Comparison of ENCODE assay signal across 17 cellular contexts in genomic region chr14:68510951-68511726, GRCh38.
DNase-seq lines count a peak whose midpoint lies in the region; ATAC-seq and TF ChIP-seq lines count a peak whose summit lies in the region.
"Had no signal": no experiment of that assay in that cellular context is flagged by ENCODE, and none has a peak within 500 bp of the region (broad histone marks: within the 10 kb centered on the region; RNA-seq: fewer than 3 reads in every experiment).

No MANE protein-coding gene starts in this region.

- H4K8ac ChIP-seq in H9 (replicated peaks; ENCODE audit: insufficient read length, low read depth, low read length), result no peak overlapping the region

- no peak overlapping the region for H3K14ac ChIP-seq in H9 (ENCODE audit: insufficient read depth, low read length)

- H2BK15ac ChIP-seq in H9 (ENCODE audit: low read depth, low read length), result no peak overlapping the region

- H3K79me2 ChIP-seq in hepatocyte (no peaks in the 10 kb centered on the region), H9 (ENCODE audit: insufficient read depth, low read length) (no peaks in the 10 kb centered on the region)

- H3T11ph ChIP-seq in H9 (ENCODE audit: low read length), result no peak overlapping the region

- no peak overlapping the region for H3K23ac ChIP-seq in H9 (ENCODE audit: insufficient read length, low read depth, low read length)

- no peak overlapping the region for H3K9ac ChIP-seq in BLaER1
- H3K9ac ChIP-seq in H9 (ENCODE audit: extremely low read depth, insufficient read length, low read length), result no peak overlapping the region

- no peak overlapping the region for H2BK12ac ChIP-seq in H9 (ENCODE audit: insufficient read length, low read depth, low read length)

- DNase-seq in astrocyte of the cerebellum (ENCODE audit: low read depth) (peak; percentile 81), hepatocyte (ENCODE audit: low spot score) (no peak), gastrocnemius medialis (no peak), NCI-H146 treated with DMSO at 0.1 percent for 48 hours (lab: John Stamatoyannopoulos, UW; ENCODE audit: unreplicated experiment) (no peak), T-helper 2 cell (no peak), H9 (no peak)
- DNase-seq: activated effector memory CD4-positive, alpha-beta T cell treated with Interleukin-2 at 50 U/mL for 16 hours; central memory CD4-positive, alpha-beta T cell; GDM1; MV-4-11; NCI-H526 treated with DMSO at 0.1 percent for 48 hours; SIG-M5; upper lobe of right lung had no signal

- TF ChIP-seq CTCF in astrocyte of the cerebellum (IDR thresholded peaks at IDR 0.05; ENCODE audit: low read depth, low read length, missing control alignments), result peak; percentile 17
- TF ChIP-seq CTCF in hepatocyte (IDR thresholded peaks at IDR 0.05; ENCODE audit: poor library complexity), result no peak
- no peak for TF ChIP-seq CTCF in gastrocnemius medialis (IDR thresholded peaks at IDR 0.05 in 4 of 5, conservative IDR thresholded peaks at IDR 0.05 in 1 of 5)
- TF ChIP-seq CTCF in H9 (conservative IDR thresholded peaks at IDR 0.05), result no peak

- H3K27ac ChIP-seq in BLaER1 (peak overlapping the region; percentile 81), hepatocyte (peak overlapping the region; percentile 93), gastrocnemius medialis (peak overlapping the region; percentile 0 to 66 (median 29)), H9 (ENCODE audit: insufficient read length, low read depth, low read length) (no peak overlapping the region)

- H3K56ac ChIP-seq in H9 (ENCODE audit: insufficient read length, low read depth, low read length), result no peak overlapping the region

- in situ Hi-C loops in astrocyte of the cerebellum (cut with HindIII; ENCODE audit: low sequenced_read_pairs) (no loop called here), gastrocnemius medialis (cut with MboI; ENCODE audit: low sequenced_read_pairs in 4 of 4) (loop anchor here in 1 of 4 donors (25.0 kb wide), 1 partner anchor 574 kb away; no protein-coding TSS in a partner anchor)

- H3K79me1 ChIP-seq in H9 (ENCODE audit: insufficient read depth, low read depth, low read length, poor library complexity, severe bottlenecking), result no peaks in the 10 kb centered on the region

- no peak for ATAC-seq in gastrocnemius medialis
- no peak for ATAC-seq in activated CD4-positive, CD25-positive, alpha-beta regulatory T cell treated with anti-CD3 and anti-CD28 coated beads, Interleukin-2, amount 50 U/mL, for 24 hours
- ATAC-seq: upper lobe of right lung had no signal

- no peak overlapping the region for H2AK5ac ChIP-seq in H9 (ENCODE audit: insufficient read length, low read length)

- peaks cover 81% of the 10 kb centered on the region for H3K4me1 ChIP-seq in BLaER1
- H3K4me1 ChIP-seq in hepatocyte (ENCODE audit: insufficient read depth), result peaks cover 63% of the 10 kb centered on the region
- H3K4me1 ChIP-seq in gastrocnemius medialis, result peaks cover 8 to 11% of the 10 kb centered on the region in 2 donors
- H3K4me1 ChIP-seq in H9 (ENCODE audit: insufficient read depth, low read length), result 0 out of 2 replicates have a peak, but pooled peaks cover 2% of the 10 kb centered on the region

- peaks cover 0 to 2% (median 0%) of the 10 kb centered on the region in 3 experiments; a peak in 2 of 7 replicates for H3K36me3 Mint-ChIP-seq in H9 (ENCODE audit: insufficient read depth in 1 of 3, low read depth in 3 of 3)

- no peak overlapping the region for H3K18ac ChIP-seq in H9 (ENCODE audit: insufficient read length, low read depth, low read length)

- no peak overlapping the region for H3K4ac ChIP-seq in H9 (ENCODE audit: low read depth, low read length)

- no peak overlapping the region for H4K5ac ChIP-seq in H9 (ENCODE audit: insufficient read length, low read depth, low read length)

- no peak overlapping the region for H2AFZ ChIP-seq in hepatocyte
- H2AFZ ChIP-seq in H9 (ENCODE audit: low read length), result no peak overlapping the region

- no peak overlapping the region for H3K27ac Mint-ChIP-seq in H9

- H2BK5ac ChIP-seq in H9 (ENCODE audit: insufficient read length, low read length), result no peak overlapping the region

- H3K27me3 Mint-ChIP-seq in H9 (ENCODE audit: low read depth), result no peaks in the 10 kb centered on the region
- H3K27me3 Mint-ChIP-seq: progenitor cell of endocrine pancreas had no signal

- no peaks in the 10 kb centered on the region; a peak in 1 of 5 replicates for H3K9me3 Mint-ChIP-seq in H9

- H3K4me2 ChIP-seq in BLaER1, result peak overlapping the region; percentile 95
- no peak overlapping the region for H3K4me2 ChIP-seq in hepatocyte
- no peak overlapping the region for H3K4me2 ChIP-seq in H9 (ENCODE audit: insufficient read depth, insufficient read length, low read length)

- intact Hi-C loops in gastrocnemius medialis (cut with DNase I; ENCODE audit: low total_unique reads), result no loop called here

- no peaks in the 10 kb centered on the region for H3K9me3 ChIP-seq in BLaER1
- no peaks in the 10 kb centered on the region for H3K9me3 ChIP-seq in hepatocyte (ENCODE audit: low read depth)
- H3K9me3 ChIP-seq in gastrocnemius medialis, result no peaks in the 10 kb centered on the region
- H3K9me3 ChIP-seq in H9 (ENCODE audit: control insufficient read depth, low read depth, low read length), result no peaks in the 10 kb centered on the region
- H3K9me3 ChIP-seq: BE2C, upper lobe of right lung had no signal

- no peak for TF ChIP-seq POLR2A in gastrocnemius medialis (IDR thresholded peaks at IDR 0.05)

- no peaks in the 10 kb centered on the region for H3K27me3 ChIP-seq in BLaER1
- no peaks in the 10 kb centered on the region for H3K27me3 ChIP-seq in hepatocyte
- no peaks in the 10 kb centered on the region for H3K27me3 ChIP-seq in gastrocnemius medialis
- no peaks in the 10 kb centered on the region for H3K27me3 ChIP-seq in H9 (ENCODE audit: insufficient read depth, low read length)
- H3K27me3 ChIP-seq: BE2C, upper lobe of right lung had no signal

- H4K91ac ChIP-seq in H9 (ENCODE audit: insufficient read length, low read depth, low read length), result no peak overlapping the region

- H3K36me3 ChIP-seq in BLaER1 (no peaks in the 10 kb centered on the region), hepatocyte (replicated peaks; ENCODE audit: insufficient read depth, low read depth) (no peaks in the 10 kb centered on the region), gastrocnemius medialis (no peaks in the 10 kb centered on the region)
- H3K36me3 ChIP-seq: BE2C, upper lobe of right lung had no signal

- no peak overlapping the region for H2BK120ac ChIP-seq in H9 (ENCODE audit: low read depth, low read length, poor library complexity, severe bottlenecking)

- H3K4me3 ChIP-seq in BLaER1, result no peak overlapping the region
- H3K4me3 ChIP-seq in astrocyte of the cerebellum (ENCODE audit: low read depth, low read length), result no peak overlapping the region
- no peak overlapping the region for H3K4me3 ChIP-seq in hepatocyte
- no peak overlapping the region for H3K4me3 ChIP-seq in gastrocnemius medialis
- H3K4me3 ChIP-seq: upper lobe of right lung had no signal

- H2BK20ac ChIP-seq in H9 (ENCODE audit: low read depth, low read length, poor library complexity, severe bottlenecking), result no peak overlapping the region

- peaks cover 8 to 9% of the 10 kb centered on the region in 2 experiments; a peak in 3 of 4 replicates for H3K4me1 Mint-ChIP-seq in H9

- no peaks in the 10 kb centered on the region for H3K9me2 ChIP-seq in hepatocyte (replicated peaks; ENCODE audit: insufficient read depth)

- H4K20me1 ChIP-seq in BLaER1 (no peaks in the 10 kb centered on the region), hepatocyte (ENCODE audit: insufficient read depth, poor library complexity, severe bottlenecking) (no peaks in the 10 kb centered on the region), H9 (ENCODE audit: control insufficient read depth, insufficient read depth, insufficient read length) (no peaks in the 10 kb centered on the region)

- no peak overlapping the region for H3K4me3 Mint-ChIP-seq in H9

- H3K23me2 ChIP-seq in H9 (ENCODE audit: insufficient read length, low read depth, low read length, poor library complexity, severe bottlenecking), result no peaks in the 10 kb centered on the region

- WGBS in hepatocyte (ENCODE audit: low lambda C conversion rate, missing lambda C conversion rate), result 78% methylated on average over 5 of the region's 5 CpGs
- no CpG with 5 or more reads among the region's 5 CpGs for WGBS in H9 (ENCODE audit: extremely low coverage, insufficient read length, low lambda C conversion rate)
